Comparison of ENCODE assay signal across 1 cellular context in the genomic region with DNA sequence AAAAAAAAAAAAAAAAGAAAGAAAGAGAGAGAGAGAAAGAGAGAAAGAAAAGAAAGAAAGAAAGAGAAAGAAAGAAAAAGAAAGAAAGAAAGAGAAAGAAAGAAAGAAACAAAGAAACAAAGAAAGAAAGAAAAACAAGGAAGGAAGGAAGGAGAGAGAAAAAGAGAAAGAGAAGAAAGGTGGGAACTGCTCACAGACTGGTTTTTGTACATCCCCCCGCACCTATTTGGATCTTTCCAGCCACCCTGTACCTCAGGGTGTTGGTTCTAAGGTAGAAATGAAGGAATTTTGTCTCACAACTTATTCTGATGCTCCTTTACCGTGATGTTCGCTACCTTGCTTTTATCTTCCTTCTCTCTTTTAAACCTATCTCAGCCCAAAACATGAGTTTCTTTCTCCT.
TF ChIP-seq lines count a peak whose summit lies in the region.

No MANE protein-coding gene starts in this region.

TF ChIP-seq in SK-N-SH, 30 proteins besides CTCF, POLR2A, EP300 and RAD21 (continued from another document):
- no peak for TF ChIP-seq IRF3 (IDR thresholded peaks at IDR 0.05; ENCODE audit: low read depth, low read length)
- TF ChIP-seq TCF12 (IDR thresholded peaks at IDR 0.05) = no peak
